ENCODE assay signal across 1 cellular context in genomic region chr17:47275245-47275984, GRCh38.
TF ChIP-seq lines count a peak whose summit lies in the region.

No MANE protein-coding gene starts in this region.

TF ChIP-seq in H1, 55 proteins besides CTCF, POLR2A, EP300 and RAD21 (continued from another document):
- TF ChIP-seq, protein P1, sequence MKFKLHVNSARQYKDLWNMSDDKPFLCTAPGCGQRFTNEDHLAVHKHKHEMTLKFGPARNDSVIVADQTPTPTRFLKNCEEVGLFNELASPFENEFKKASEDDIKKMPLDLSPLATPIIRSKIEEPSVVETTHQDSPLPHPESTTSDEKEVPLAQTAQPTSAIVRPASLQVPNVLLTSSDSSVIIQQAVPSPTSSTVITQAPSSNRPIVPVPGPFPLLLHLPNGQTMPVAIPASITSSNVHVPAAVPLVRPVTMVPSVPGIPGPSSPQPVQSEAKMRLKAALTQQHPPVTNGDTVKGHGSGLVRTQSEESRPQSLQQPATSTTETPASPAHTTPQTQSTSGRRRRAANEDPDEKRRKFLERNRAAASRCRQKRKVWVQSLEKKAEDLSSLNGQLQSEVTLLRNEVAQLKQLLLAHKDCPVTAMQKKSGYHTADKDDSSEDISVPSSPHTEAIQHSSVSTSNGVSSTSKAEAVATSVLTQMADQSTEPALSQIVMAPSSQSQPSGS (IDR thresholded peaks at IDR 0.05; ENCODE audit: low read length): no peak
- TF ChIP-seq SRF (IDR thresholded peaks at IDR 0.05; ENCODE audit: low read depth, low read length): peak; percentile 79
- no peak for TF ChIP-seq KDM5A (IDR thresholded peaks at IDR 0.05; ENCODE audit: low read length)
- TF ChIP-seq POLR2AphosphoS5 (IDR thresholded peaks at IDR 0.05; ENCODE audit: low read depth, low read length): peak; percentile 72; the same call in 1 of the 2 replicates
- TF ChIP-seq E2F6 (IDR thresholded peaks at IDR 0.05): peak; percentile 17; the same call in 1 of the 2 replicates
- TF ChIP-seq JUN (IDR thresholded peaks at IDR 0.05; ENCODE audit: low read depth, low read length): no peak
- peak; percentile 46 for TF ChIP-seq MAX (IDR thresholded peaks at IDR 0.05)
- no peak for TF ChIP-seq SIRT6 (IDR thresholded peaks at IDR 0.05; ENCODE audit: low read length)
